33 cellular contexts compared by ENCODE assay signal in genomic region chr9:128138001-128138400, GRCh38. TPM values are rescaled to one million over a fixed set of nuclear protein-coding genes. Genes with fewer than 3 reads are reported as not detected.
A peak's percentile ranks its signal among the peaks of the same experiment; 100 is the strongest.
DNase-seq lines count a peak whose midpoint lies in the region; ATAC-seq and TF ChIP-seq lines count a peak whose summit lies in the region.
"Had no signal": no experiment of that assay in that cellular context is flagged by ENCODE, and none has a peak within 500 bp of the region (broad histone marks: within the 10 kb centered on the region; RNA-seq: fewer than 3 reads in every experiment).

No MANE protein-coding gene starts in this region.

- no peak overlapping the region for H3K27ac ChIP-seq in left ventricle myocardium inferior (replicated peaks)
- H3K27ac ChIP-seq: suprapubic skin, upper lobe of left lung had no signal

- ATAC-seq in Right ventricle myocardium superior (ENCODE audit: poor library complexity) (no peak), GM18858 (IDR thresholded peaks at IDR 0.05; ENCODE audit: unreplicated experiment) (no peak), HG03025 (IDR thresholded peaks at IDR 0.05; ENCODE audit: low FRiP score, unreplicated experiment) (no peak), HG02798 (IDR thresholded peaks at IDR 0.05; ENCODE audit: poor library complexity, unreplicated experiment) (no peak)
- ATAC-seq: effector memory CD8-positive, alpha-beta T cell; naive thymus-derived CD4-positive, alpha-beta T cell had no signal

- H3K27me3 Mint-ChIP-seq in glutamatergic neuron (ENCODE audit: unreplicated experiment) = peaks cover 10% of the 10 kb centered on the region
- H3K27me3 Mint-ChIP-seq in neural crest cell (ENCODE audit: low read depth) = peaks cover 5% of the 10 kb centered on the region

- H3K36me3 Mint-ChIP-seq in glutamatergic neuron (ENCODE audit: unreplicated experiment) (peaks cover 6% of the 10 kb centered on the region), neural crest cell (ENCODE audit: low read depth) (no peaks in the 10 kb centered on the region)
- H3K36me3 Mint-ChIP-seq: CD4-positive, alpha-beta memory T cell; mesothelial cell of epicardium had no signal

- no peaks in the 10 kb centered on the region for H3K36me3 ChIP-seq in left ventricle myocardium inferior
- H3K36me3 ChIP-seq: suprapubic skin, upper lobe of left lung had no signal

- no peak overlapping the region for H3K4me3 ChIP-seq in left ventricle myocardium inferior
- H3K4me3 ChIP-seq: suprapubic skin, upper lobe of left lung had no signal

- H3K4me1 Mint-ChIP-seq in glutamatergic neuron (ENCODE audit: low read depth, unreplicated experiment) = peaks cover 44% of the 10 kb centered on the region
- H3K4me1 Mint-ChIP-seq in neural crest cell = peaks cover 14% of the 10 kb centered on the region

- intact Hi-C loops in Right ventricle myocardium superior (cut with DNase I) = no loop called here
- intact Hi-C loops in left ventricle myocardium inferior (cut with micrococcal nuclease) = no loop called here

- TF ChIP-seq CTCF in left ventricle myocardium inferior (IDR thresholded peaks at IDR 0.05; ENCODE audit: borderline replicate concordance) (no peak), glutamatergic neuron (IDR thresholded peaks at IDR 0.05; ENCODE audit: partially characterized antibody, unreplicated experiment) (no peak), neural crest cell (conservative IDR thresholded peaks at IDR 0.05) (no peak)

- H3K27ac Mint-ChIP-seq in glutamatergic neuron (ENCODE audit: unreplicated experiment) = no peak overlapping the region
- peak overlapping the region; percentile 89 for H3K27ac Mint-ChIP-seq in neural crest cell (ENCODE audit: unreplicated experiment)
- H3K27ac Mint-ChIP-seq: mesothelial cell of epicardium had no signal

- DNase-seq in Right ventricle myocardium superior = peak; percentile 15
- DNase-seq in left ventricle myocardium inferior = no peak
- peak; percentile 12 for DNase-seq in glutamatergic neuron
- DNase-seq in neural crest cell (ENCODE audit: low read depth, low spot score) = no peak
- no peak for DNase-seq in activated CD4-positive, alpha-beta T cell treated with anti-CD3 and anti-CD28 coated beads, Interleukin-2, amount 50 U/mL, for 4 hours
- DNase-seq: activated CD4-positive, alpha-beta T cell treated with anti-CD3 and anti-CD28 coated beads, Interleukin-2, amount 50 U/mL, for 48 hours; activated CD4-positive, CD25-positive, alpha-beta regulatory T cell; activated naive CD4-positive, alpha-beta T cell; AML-193; CD4-positive, alpha-beta memory T cell; central memory CD4-positive, alpha-beta T cell; effector memory CD8-positive, alpha-beta T cell; erythroblast; HCEC 1CT; head of caudate nucleus; IMR-90; naive thymus-derived CD4-positive, alpha-beta T cell; NCI-H1048; NCI-H1694; NCI-H446; NCI-H82; occipital lobe; SK-N-SH; stimulated activated naive CD4-positive, alpha-beta T cell; upper lobe of left lung had no signal

- no peaks in the 10 kb centered on the region for H3K9me3 ChIP-seq in left ventricle myocardium inferior (replicated peaks)
- H3K9me3 ChIP-seq: SK-N-SH, suprapubic skin, upper lobe of left lung had no signal

- peaks cover 6% of the 10 kb centered on the region for H3K4me1 ChIP-seq in left ventricle myocardium inferior
- H3K4me1 ChIP-seq: suprapubic skin had no signal

- H3K27me3 ChIP-seq in left ventricle myocardium inferior (ENCODE audit: low read depth) = no peaks in the 10 kb centered on the region
- H3K27me3 ChIP-seq: suprapubic skin, upper lobe of left lung had no signal

- H3K9me3 Mint-ChIP-seq in glutamatergic neuron (ENCODE audit: unreplicated experiment) = peaks cover 22% of the 10 kb centered on the region
- H3K9me3 Mint-ChIP-seq in neural crest cell = no peaks in the 10 kb centered on the region
- H3K9me3 Mint-ChIP-seq: effector memory CD8-positive, alpha-beta T cell; naive thymus-derived CD4-positive, alpha-beta T cell had no signal

- H3K4me3 Mint-ChIP-seq in glutamatergic neuron (ENCODE audit: unreplicated experiment) (peak overlapping the region; percentile 46), neural crest cell (no peak overlapping the region)
- H3K4me3 Mint-ChIP-seq: CD4-positive, alpha-beta memory T cell; effector memory CD8-positive, alpha-beta T cell; mesothelial cell of epicardium had no signal

RNA-seq across cellular contexts. Expression of gene PTGES2, which starts 10.5 kb away (rescaled TPM):
- total RNA-seq in Right ventricle myocardium superior = 155 TPM
- total RNA-seq in left ventricle myocardium inferior = 141 TPM
- total RNA-seq in glutamatergic neuron (ENCODE audit: unreplicated experiment) = 85.1 TPM
- total RNA-seq in neural crest cell = 63.2 and 72.2 TPM in 2 replicates

RNA-seq across cellular contexts. Expression of gene LCN2, which starts 11.3 kb away (rescaled TPM):
- total RNA-seq in Right ventricle myocardium superior (not detected), left ventricle myocardium inferior (not detected), glutamatergic neuron (ENCODE audit: unreplicated experiment) (not detected), neural crest cell (not detected in 2 replicates)
- total RNA-seq: A673; CD4-positive, alpha-beta memory T cell; IMR-90; mesothelial cell of epicardium; naive thymus-derived CD4-positive, alpha-beta T cell; occipital lobe; pulmonary artery endothelial cell; T-helper 1 cell treated with Interleukin-12 subunit alpha and Interleukin-12 subunit beta and Interleukin-4 antibody, amounts not matched to agents 30 ng/mL and 1 ng/mL, for 36 hours had no signal

RNA-seq across cellular contexts. Expression of gene BBLN, which starts 22.1 kb away (rescaled TPM):
- total RNA-seq in Right ventricle myocardium superior (31.3 TPM), left ventricle myocardium inferior (52.5 TPM), glutamatergic neuron (ENCODE audit: unreplicated experiment) (147 TPM), neural crest cell (80.6 and 82.5 TPM in 2 replicates)

RNA-seq across cellular contexts. Expression of gene CIZ1, which starts 53.4 kb away (rescaled TPM):
- total RNA-seq in Right ventricle myocardium superior (75.3 TPM), left ventricle myocardium inferior (74.9 TPM), glutamatergic neuron (ENCODE audit: unreplicated experiment) (174 TPM), neural crest cell (201 and 226 TPM in 2 replicates)

Comparison
In these comparisons a context has a peak if more than half of its experiments do, and no peak if none do; other contexts are left out.
1. DNase-seq: peak in Right ventricle myocardium superior (single experiment) and glutamatergic neuron (single experiment); none in left ventricle myocardium inferior (single experiment), neural crest cell (single experiment) and activated CD4-positive, alpha-beta T cell treated with anti-CD3 and anti-CD28 coated beads, Interleukin-2, amount 50 U/mL, for 4 hours (0 of 2).